Comparison of ENCODE assay signal across 7 cellular contexts in genomic region chr7:127782550-127783266, GRCh38.
A peak's percentile ranks its signal among the peaks of the same experiment; 100 is the strongest.
DNase-seq lines count a peak whose midpoint lies in the region; ATAC-seq lines count a peak whose summit lies in the region.

No MANE protein-coding gene starts in this region.

- no peaks in the 10 kb centered on the region for H3K9me3 Mint-ChIP-seq in naive thymus-derived CD4-positive, alpha-beta T cell

- CTCF ChIA-PET in naive thymus-derived CD4-positive, alpha-beta T cell (lab: Charles Lee) = interaction anchor here (2.2 kb wide), 1 partner anchor 10 kb away, joined by 5 read pairs; no protein-coding TSS in a partner anchor

- DNase-seq in OCI-M1 (lab: John Stamatoyannopoulos, UW) (peak; percentile 6), SHP77 (lab: John Stamatoyannopoulos, UW) (no peak), dermis blood vessel endothelial cell (no peak)
- DNase-seq in naive thymus-derived CD4-positive, alpha-beta T cell = no peak

- H3K4me3 ChIP-seq in naive thymus-derived CD4-positive, alpha-beta T cell (ENCODE audit: low read length) = no peak overlapping the region

- POLR2A ChIA-PET in naive thymus-derived CD4-positive, alpha-beta T cell (lab: Charles Lee) = no interaction called here

- H3K4me1 Mint-ChIP-seq in naive thymus-derived CD4-positive, alpha-beta T cell = peaks cover 23 to 75% (median 48%) of the 10 kb centered on the region in 7 donors

- no peak overlapping the region for H3K4me3 Mint-ChIP-seq in naive thymus-derived CD4-positive, alpha-beta T cell

- H3K9me3 ChIP-seq in naive thymus-derived CD4-positive, alpha-beta T cell (ENCODE audit: control insufficient read depth in 2 of 3, low read length in 3 of 3) = no peaks in the 10 kb centered on the region

- no peaks in the 10 kb centered on the region for H3K36me3 ChIP-seq in naive thymus-derived CD4-positive, alpha-beta T cell (ENCODE audit: control insufficient read depth in 2 of 3, insufficient read depth in 3 of 3, low read length in 3 of 3)

- no peak overlapping the region for H3K27ac Mint-ChIP-seq in naive thymus-derived CD4-positive, alpha-beta T cell

- no peaks in the 10 kb centered on the region for H3K27me3 ChIP-seq in naive thymus-derived CD4-positive, alpha-beta T cell (ENCODE audit: control insufficient read depth in 2 of 2, insufficient read depth in 2 of 2, low read length in 2 of 2)

- peaks cover 0 to 29% (median 6%) of the 10 kb centered on the region in 5 donors for H3K36me3 Mint-ChIP-seq in naive thymus-derived CD4-positive, alpha-beta T cell

- H3K27ac ChIP-seq in naive thymus-derived CD4-positive, alpha-beta T cell (ENCODE audit: low read depth, low read length) = no peak overlapping the region

- ATAC-seq in GM19043 (IDR thresholded peaks at IDR 0.05; ENCODE audit: low read depth, unreplicated experiment) (peak; percentile 78), HG02870 (IDR thresholded peaks at IDR 0.05; ENCODE audit: unreplicated experiment) (peak; percentile 80), HG03025 (IDR thresholded peaks at IDR 0.05; ENCODE audit: low FRiP score, unreplicated experiment) (no peak)
- peak; percentile 65 for ATAC-seq in naive thymus-derived CD4-positive, alpha-beta T cell

- intact Hi-C loops in naive thymus-derived CD4-positive, alpha-beta T cell (cut with micrococcal nuclease) = no loop called here

- H3K4me1 ChIP-seq in naive thymus-derived CD4-positive, alpha-beta T cell (ENCODE audit: control insufficient read depth in 2 of 2, insufficient read depth in 2 of 2, low read length in 2 of 2) = no peaks in the 10 kb centered on the region

- no peaks in the 10 kb centered on the region for H3K27me3 Mint-ChIP-seq in naive thymus-derived CD4-positive, alpha-beta T cell
